8 cellular contexts compared by ENCODE assay signal in genomic region chr1:110337704-110338199, GRCh38. TPM values are rescaled to one million over a fixed set of nuclear protein-coding genes. Genes with fewer than 3 reads are reported as not detected.
A peak's percentile ranks its signal among the peaks of the same experiment; 100 is the strongest.
DNase-seq lines count a peak whose midpoint lies in the region; ATAC-seq, FAIRE-seq and TF ChIP-seq lines count a peak whose summit lies in the region.

No MANE protein-coding gene starts in this region.

- peak overlapping the region; percentile 96 for H3K9ac ChIP-seq in endodermal cell (ENCODE audit: extremely low read depth, low read length, poor library complexity, severe bottlenecking)

- peaks cover 6% of the 10 kb centered on the region for H3K9me3 Mint-ChIP-seq in endodermal cell

- TF ChIP-seq CTCF in endodermal cell (conservative IDR thresholded peaks at IDR 0.05) = no peak
- no peak for TF ChIP-seq CTCF in thoracic aorta (IDR thresholded peaks at IDR 0.05)

- WGBS in endodermal cell (ENCODE audit: insufficient coverage in 1 of 2, insufficient read length in 1 of 2), 2 experiments = 2 to 13% methylated on average over 3 to 21 of the region's 21 CpGs

- no peaks in the 10 kb centered on the region for H3K27me3 Mint-ChIP-seq in endodermal cell (ENCODE audit: insufficient read depth)

- peak; percentile 73 for DNase-seq in ELF-1 (ENCODE audit: low read depth, low spot score)
- peak; percentile 63 for DNase-seq in NCI-H1105 treated with DMSO at 0.1 percent for 48 hours (lab: John Stamatoyannopoulos, UW)
- DNase-seq in activated CD4-positive, alpha-beta T cell treated with anti-CD3 and anti-CD28 coated beads, Interleukin-2, amount 50 U/mL, for 48 hours = peak; percentile 49 to 62
- DNase-seq in endodermal cell = peak; percentile 81
- DNase-seq in myocyte (ENCODE audit: low read depth) = peak; percentile 19
- DNase-seq in thoracic aorta (ENCODE audit: low spot score) = no peak
- DNase-seq in GM19239 (ENCODE audit: insufficient read length, low spot score) = no peak

- peak overlapping the region; percentile 96 for H3K27ac Mint-ChIP-seq in endodermal cell

- FAIRE-seq in GM19239 (lab: Jason Lieb, UNC) = no peak

- H3K4me3 Mint-ChIP-seq in endodermal cell = no peak overlapping the region

- H3K4me3 ChIP-seq in endodermal cell (ENCODE audit: low read length) (peak overlapping the region; percentile 97), thoracic aorta (peak overlapping the region; percentile 82)

- peaks cover 30% of the 10 kb centered on the region for H3K4me1 Mint-ChIP-seq in endodermal cell

- H3K27me3 ChIP-seq in endodermal cell (ENCODE audit: control insufficient read depth, insufficient read depth, low read length, poor library complexity, severe bottlenecking) (no peaks in the 10 kb centered on the region), thoracic aorta (replicated peaks; ENCODE audit: insufficient read depth) (no peaks in the 10 kb centered on the region)

- H3K9me3 ChIP-seq in endodermal cell (ENCODE audit: control insufficient read depth, low read length) = peaks cover 6% of the 10 kb centered on the region
- H3K9me3 ChIP-seq in thoracic aorta = no peaks in the 10 kb centered on the region

- H3K4me1 ChIP-seq in endodermal cell (ENCODE audit: control insufficient read depth, insufficient read depth, low read length) (peaks cover 19% of the 10 kb centered on the region), thoracic aorta (ENCODE audit: control insufficient read depth in 1 of 2, low read depth in 2 of 2) (peaks cover 23 to 35% of the 10 kb centered on the region in 2 donors)

- ATAC-seq in thoracic aorta (ENCODE audit: insufficient number of reproducible peaks, low FRiP score, low read depth) (no peak), GM21576 (IDR thresholded peaks at IDR 0.05; ENCODE audit: unreplicated experiment) (no peak)

- H3K27ac ChIP-seq in endodermal cell (ENCODE audit: low read depth, low read length) (peak overlapping the region; percentile 95), thoracic aorta (peak overlapping the region; percentile 96 to 98)

- peaks cover 25% of the 10 kb centered on the region for H3K36me3 Mint-ChIP-seq in endodermal cell (ENCODE audit: low read depth)

- H3K36me3 ChIP-seq in endodermal cell (ENCODE audit: control insufficient read depth, insufficient read depth, low read length) (peaks cover 24% of the 10 kb centered on the region), thoracic aorta (peaks cover 7% of the 10 kb centered on the region)

RNA-seq across cellular contexts. Expression of gene RBM15, which starts 1.4 kb away (rescaled TPM):
- total RNA-seq in endodermal cell = 10 to 100 TPM; 42.0 to 54.2 TPM
- 13.5 TPM for polyA plus RNA-seq in endodermal cell (2013, experiment 1 of 2)
- polyA plus RNA-seq in endodermal cell (2013, experiment 2 of 2) = 15.3 TPM
- 32.2 and 34.7 TPM in 2 replicates for total RNA-seq in myocyte
- 4.5 TPM for polyA plus RNA-seq in myocyte (2012)
- total RNA-seq in thoracic aorta = 10 to 100 TPM; 27.3 to 53.5 TPM

RNA-seq across cellular contexts. Expression of gene SLC16A4, which starts 53.1 kb away (rescaled TPM):
- under 1 TPM; 0.55 to 0.86 TPM for total RNA-seq in endodermal cell
- 2.4 TPM for polyA plus RNA-seq in endodermal cell (2013, experiment 1 of 2)
- polyA plus RNA-seq in endodermal cell (2013, experiment 2 of 2) = 2.5 TPM
- 26.9 and 38.2 TPM in 2 replicates for total RNA-seq in myocyte
- 21.0 TPM for polyA plus RNA-seq in myocyte (2012)
- 10 to 100 TPM; 29.8 to 48.5 TPM for total RNA-seq in thoracic aorta

Comparison
In these comparisons a context has a peak if more than half of its experiments do, and no peak if none do; other contexts are left out.
1. DNase-seq: peak in ELF-1 (single experiment), NCI-H1105 treated with DMSO at 0.1 percent for 48 hours (single experiment), activated CD4-positive, alpha-beta T cell treated with anti-CD3 and anti-CD28 coated beads, Interleukin-2, amount 50 U/mL, for 48 hours (2 of 2), endodermal cell (single experiment) and myocyte (single experiment); none in thoracic aorta (single experiment) and GM19239 (single experiment).
2. RNA of gene SLC16A4, which starts 53.1 kb away (total RNA-seq): 29.8 to 48.5 TPM in thoracic aorta and 26.9 to 38.2 TPM in myocyte; 0.55 to 0.86 TPM in endodermal cell; every median in the first group is over 10 times any median in the second.